20 cellular contexts compared by ENCODE assay signal in the genomic region with DNA sequence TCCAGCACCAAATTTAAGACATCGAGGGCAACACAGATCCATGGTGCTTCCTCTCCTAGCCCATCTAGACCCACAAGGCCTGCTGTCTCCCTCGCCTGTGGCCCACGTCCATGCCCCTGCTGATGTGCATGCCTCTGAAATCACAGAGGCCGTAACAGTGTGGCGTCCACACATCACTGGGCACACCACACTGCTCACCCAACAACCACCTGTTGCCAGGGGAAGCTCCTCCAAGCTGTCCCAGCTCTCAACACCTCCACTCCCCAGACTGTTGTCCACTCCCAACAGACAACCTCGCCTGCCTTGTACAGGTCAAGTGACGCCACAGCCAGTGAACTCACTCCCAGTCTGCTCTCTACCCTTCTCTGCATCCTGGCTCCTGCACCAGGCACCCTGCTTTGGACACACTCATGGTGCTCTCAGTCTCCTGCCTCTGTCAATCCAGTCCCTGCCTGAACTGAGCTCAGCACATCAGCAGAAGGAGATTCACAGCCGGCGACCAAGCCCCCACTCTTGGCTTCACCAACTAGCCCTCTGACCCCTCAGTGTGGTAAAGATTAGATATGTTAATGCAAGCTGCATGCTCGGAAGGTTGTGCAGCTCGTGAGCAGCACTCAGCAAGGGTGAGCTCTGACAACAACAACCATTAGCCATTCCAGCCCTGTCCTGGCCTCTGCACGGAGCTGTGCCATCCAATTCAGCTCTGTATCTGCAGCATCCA.
DNase-seq lines count a peak whose midpoint lies in the region; ATAC-seq, FAIRE-seq and TF ChIP-seq lines count a peak whose summit lies in the region.
"Had no signal": no experiment of that assay in that cellular context is flagged by ENCODE, and none has a peak within 500 bp of the region (broad histone marks: within the 10 kb centered on the region; RNA-seq: fewer than 3 reads in every experiment).

No MANE protein-coding gene starts in this region.

- no peak overlapping the region for H3K4me3 Mint-ChIP-seq in chondrocyte (ENCODE audit: unreplicated experiment)
- H3K4me3 Mint-ChIP-seq in neural progenitor cell = no peak overlapping the region

- H3K4me1 ChIP-seq in neural progenitor cell = peaks cover 16% of the 10 kb centered on the region

- no peak for ATAC-seq in HG03159 (IDR thresholded peaks at IDR 0.05; ENCODE audit: unreplicated experiment)

- peak overlapping the region; percentile 64 for H3K27ac Mint-ChIP-seq in chondrocyte (ENCODE audit: unreplicated experiment)
- peak overlapping the region; percentile 46 for H3K27ac Mint-ChIP-seq in neural progenitor cell

- H3K36me3 Mint-ChIP-seq in chondrocyte (ENCODE audit: low read depth) = peaks cover 48% of the 10 kb centered on the region
- no peaks in the 10 kb centered on the region for H3K36me3 Mint-ChIP-seq in neural progenitor cell

- H3K36me3 ChIP-seq in neural progenitor cell = no peaks in the 10 kb centered on the region

- no peak overlapping the region for H2AFZ ChIP-seq in neural progenitor cell (replicated peaks)

- peaks cover 10% of the 10 kb centered on the region for H4K20me1 ChIP-seq in neural progenitor cell (ENCODE audit: low read depth)

- no peak for TF ChIP-seq CTCF in chondrocyte (IDR thresholded peaks at IDR 0.05)
- no peak for TF ChIP-seq CTCF in neural progenitor cell (IDR thresholded peaks at IDR 0.05)

- DNase-seq in activated effector memory CD4-positive, alpha-beta T cell treated with anti-CD3 and anti-CD28 coated beads, Interleukin-2, amount 50 U/mL, for 16 hours = peak; percentile 44
- no peak for DNase-seq in activated effector memory CD4-positive, alpha-beta T cell treated with Interleukin-2 at 50 U/mL for 16 hours
- no peak for DNase-seq in chondrocyte (ENCODE audit: low spot score)
- DNase-seq in neural progenitor cell (ENCODE audit: low spot score) = no peak
- no peak for DNase-seq in urothelium cell line (ENCODE audit: low spot score)
- DNase-seq in DMS53 (lab: John Stamatoyannopoulos, UW) = no peak
- DNase-seq in GOT3 (lab: John Stamatoyannopoulos, UW) = no peak
- DNase-seq: AML-193, DMS79 treated with DMSO at 0.1 percent for 48 hours, H7, NCI-H1417 treated with DMSO at 0.1 percent for 48 hours, NCI-H187 treated with DMSO at 0.1 percent for 48 hours, NCI-H226, NCI-H524 treated with DMSO at 0.1 percent for 48 hours, RPMI8226, SJCRH30 had no signal

- no peak overlapping the region for H3K4me3 ChIP-seq in neural progenitor cell
- H3K4me3 ChIP-seq: SJCRH30 had no signal

- H3K27me3 Mint-ChIP-seq in chondrocyte (ENCODE audit: low read depth) (no peaks in the 10 kb centered on the region), neural progenitor cell (ENCODE audit: insufficient read depth, low read depth) (peaks cover 14% of the 10 kb centered on the region)

- no peaks in the 10 kb centered on the region for H3K27me3 ChIP-seq in neural progenitor cell
- H3K27me3 ChIP-seq: SJCRH30 had no signal

- no peak overlapping the region for H3K27ac ChIP-seq in neural progenitor cell
- H3K27ac ChIP-seq: 22Rv1, C4-2B, KMS-11, SJCRH30 had no signal

- H3K4me1 Mint-ChIP-seq in chondrocyte (ENCODE audit: low read depth) (peaks cover 70% of the 10 kb centered on the region), neural progenitor cell (peaks cover 55% of the 10 kb centered on the region)

- H3K9me3 ChIP-seq in neural progenitor cell (ENCODE audit: low read depth) = no peaks in the 10 kb centered on the region
- H3K9me3 ChIP-seq: SJCRH30 had no signal

- peaks cover 18% of the 10 kb centered on the region for H3F3A ChIP-seq in neural progenitor cell (ENCODE audit: low read depth)

- no peaks in the 10 kb centered on the region for H3K79me2 ChIP-seq in neural progenitor cell (ENCODE audit: low read depth)

- no peak overlapping the region for H3K9ac ChIP-seq in neural progenitor cell
- H3K9ac ChIP-seq: KMS-11 had no signal

- peak; percentile 96 for FAIRE-seq in urothelium cell line (lab: Jason Lieb, UNC)

- no peaks in the 10 kb centered on the region for H3K9me3 Mint-ChIP-seq in chondrocyte (ENCODE audit: low read depth)
- peaks cover 4% of the 10 kb centered on the region for H3K9me3 Mint-ChIP-seq in neural progenitor cell

- H3K4me2 ChIP-seq in neural progenitor cell = no peak overlapping the region
- H3K4me2 ChIP-seq: KMS-11 had no signal
